24 cellular contexts compared by ENCODE assay signal in the genomic region with DNA sequence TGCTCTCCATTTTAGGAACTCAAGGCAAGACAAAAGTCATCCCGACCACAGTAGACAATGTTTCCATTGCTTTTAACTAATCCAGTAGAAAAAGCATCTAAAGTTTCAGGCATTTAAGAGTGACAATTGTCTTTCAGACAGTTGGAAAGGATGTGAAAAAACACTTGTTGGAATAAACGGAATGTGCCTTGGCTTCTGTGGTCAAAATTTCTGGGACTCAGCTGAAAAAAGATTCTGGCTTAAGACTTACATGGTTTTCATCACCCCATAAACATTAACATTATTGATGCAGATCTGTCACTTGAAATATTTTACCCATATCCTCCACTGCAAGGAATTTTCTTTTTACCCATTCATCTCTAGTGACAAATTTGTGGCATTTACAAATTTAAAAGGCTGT.
"Had no signal": no experiment of that assay in that cellular context is flagged by ENCODE, and none has a peak within 500 bp of the region (broad histone marks: within the 10 kb centered on the region; RNA-seq: fewer than 3 reads in every experiment).

No MANE protein-coding gene starts in this region.

- H3K4me1 Mint-ChIP-seq: endodermal cell; neural progenitor cell; stimulated activated naive CD8-positive, alpha-beta T cell treated with anti-CD3 and anti-CD28 coated beads, Interleukin-15, amount 100 ng/mL, for 72 hours had no signal

- H3K27me3 ChIP-seq: heart right ventricle, neural progenitor cell, right lobe of liver, testis, tibial nerve, upper lobe of right lung, vagina had no signal

- H3K4me2 ChIP-seq: neural progenitor cell had no signal

- H3K9me3 Mint-ChIP-seq: endodermal cell; natural killer cell treated with Interleukin-12 subunit alpha and Interleukin-12 subunit beta and Interleukin-15 and Interleukin-18, amount 100 ng/mL, for 72 hours; neural progenitor cell; stimulated activated naive B cell treated with anti-CD40 and anti-IgM and Interleukin-4, amounts not matched to agents 10 μg/mL and 1 μg/mL and 100 μg/mL, for 72 hours; stimulated activated naive CD8-positive, alpha-beta T cell treated with anti-CD3 and anti-CD28 coated beads, Interleukin-15, amount 100 ng/mL, for 72 hours had no signal

- H3K4me3 ChIP-seq: heart right ventricle, mucosa of descending colon, neural progenitor cell, psoas muscle, right lobe of liver, skin epidermis, testis, tibial nerve, upper lobe of right lung, vagina had no signal

- H3K36me3 ChIP-seq: heart right ventricle, neural progenitor cell, right lobe of liver, tibial nerve, vagina had no signal

- H3K4me3 Mint-ChIP-seq: endodermal cell; natural killer cell treated with Interleukin-12 subunit alpha and Interleukin-12 subunit beta and Interleukin-15 and Interleukin-18, amount 100 ng/mL, for 72 hours; neural progenitor cell; stimulated activated naive B cell treated with anti-CD40 and anti-IgM and Interleukin-4, amounts not matched to agents 10 μg/mL and 1 μg/mL and 100 μg/mL, for 72 hours; stimulated activated naive CD8-positive, alpha-beta T cell treated with anti-CD3 and anti-CD28 coated beads, Interleukin-15, amount 100 ng/mL, for 72 hours had no signal

- H3K36me3 Mint-ChIP-seq: natural killer cell treated with Interleukin-12 subunit alpha and Interleukin-12 subunit beta and Interleukin-15 and Interleukin-18, amount 100 ng/mL, for 72 hours; neural progenitor cell had no signal

- H3K4me1 ChIP-seq: heart right ventricle, parathyroid adenoma, psoas muscle, right lobe of liver, testis, upper lobe of right lung, vagina had no signal

- ATAC-seq: heart right ventricle; mucosa of descending colon; natural killer cell treated with Interleukin-12 subunit alpha and Interleukin-12 subunit beta and Interleukin-15 and Interleukin-18, amount 100 ng/mL, for 72 hours; psoas muscle; right lobe of liver; stimulated activated naive B cell treated with anti-CD40 and anti-IgM and Interleukin-4, amounts not matched to agents 10 μg/mL and 1 μg/mL and 100 μg/mL, for 72 hours; stimulated activated naive CD8-positive, alpha-beta T cell treated with anti-CD3 and anti-CD28 coated beads, Interleukin-15, amount 100 ng/mL, for 72 hours; upper lobe of right lung had no signal

- H2AFZ ChIP-seq: neural progenitor cell, parathyroid adenoma had no signal

- H3K79me2 ChIP-seq: parathyroid adenoma had no signal

- H3K27ac Mint-ChIP-seq: endodermal cell; natural killer cell treated with Interleukin-12 subunit alpha and Interleukin-12 subunit beta and Interleukin-15 and Interleukin-18, amount 100 ng/mL, for 72 hours; neural progenitor cell; stimulated activated naive B cell treated with anti-CD40 and anti-IgM and Interleukin-4, amounts not matched to agents 10 μg/mL and 1 μg/mL and 100 μg/mL, for 72 hours; stimulated activated naive CD8-positive, alpha-beta T cell treated with anti-CD3 and anti-CD28 coated beads, Interleukin-15, amount 100 ng/mL, for 72 hours had no signal

- DNase-seq: effector CD4-positive, alpha-beta T cell; endodermal cell; erythroblast; heart right ventricle; hypothalamus; kidney glomerular epithelial cell; mammary epithelial cell; mucosa of descending colon; nucleus accumbens; psoas muscle; retina; right lobe of liver; stimulated activated CD4-positive, alpha-beta T cell treated with anti-CD3 and anti-CD28 coated beads, Interleukin-2, amount 100 ng/mL, for 24 hours; stimulated activated CD4-positive, alpha-beta T cell treated with anti-CD3 and anti-CD28 coated beads, Interleukin-4, amount 100 ng/mL, for 4 hours; stimulated activated naive B cell treated with anti-CD40 and anti-IgM and Interleukin-4, amounts not matched to agents 10 μg/mL and 1 μg/mL and 100 μg/mL, for 72 hours; stimulated activated naive CD8-positive, alpha-beta T cell treated with anti-CD3 and anti-CD28 coated beads, Interleukin-15, amount 100 ng/mL, for 72 hours; testis; upper lobe of right lung had no signal

- H3K27me3 Mint-ChIP-seq: natural killer cell treated with Interleukin-12 subunit alpha and Interleukin-12 subunit beta and Interleukin-15 and Interleukin-18, amount 100 ng/mL, for 72 hours; stimulated activated naive B cell treated with anti-CD40 and anti-IgM and Interleukin-4, amounts not matched to agents 10 μg/mL and 1 μg/mL and 100 μg/mL, for 72 hours; stimulated activated naive CD8-positive, alpha-beta T cell treated with anti-CD3 and anti-CD28 coated beads, Interleukin-15, amount 100 ng/mL, for 72 hours had no signal

- H3K9me3 ChIP-seq: heart right ventricle, mucosa of descending colon, psoas muscle, right lobe of liver, testis, tibial nerve, upper lobe of right lung, vagina had no signal

- H3K27ac ChIP-seq: heart right ventricle, neural progenitor cell, parathyroid adenoma, psoas muscle, right lobe of liver, skin epidermis, testis, tibial nerve, upper lobe of right lung, vagina had no signal
